Comparison of ENCODE assay signal across 8 cellular contexts in the genomic region with DNA sequence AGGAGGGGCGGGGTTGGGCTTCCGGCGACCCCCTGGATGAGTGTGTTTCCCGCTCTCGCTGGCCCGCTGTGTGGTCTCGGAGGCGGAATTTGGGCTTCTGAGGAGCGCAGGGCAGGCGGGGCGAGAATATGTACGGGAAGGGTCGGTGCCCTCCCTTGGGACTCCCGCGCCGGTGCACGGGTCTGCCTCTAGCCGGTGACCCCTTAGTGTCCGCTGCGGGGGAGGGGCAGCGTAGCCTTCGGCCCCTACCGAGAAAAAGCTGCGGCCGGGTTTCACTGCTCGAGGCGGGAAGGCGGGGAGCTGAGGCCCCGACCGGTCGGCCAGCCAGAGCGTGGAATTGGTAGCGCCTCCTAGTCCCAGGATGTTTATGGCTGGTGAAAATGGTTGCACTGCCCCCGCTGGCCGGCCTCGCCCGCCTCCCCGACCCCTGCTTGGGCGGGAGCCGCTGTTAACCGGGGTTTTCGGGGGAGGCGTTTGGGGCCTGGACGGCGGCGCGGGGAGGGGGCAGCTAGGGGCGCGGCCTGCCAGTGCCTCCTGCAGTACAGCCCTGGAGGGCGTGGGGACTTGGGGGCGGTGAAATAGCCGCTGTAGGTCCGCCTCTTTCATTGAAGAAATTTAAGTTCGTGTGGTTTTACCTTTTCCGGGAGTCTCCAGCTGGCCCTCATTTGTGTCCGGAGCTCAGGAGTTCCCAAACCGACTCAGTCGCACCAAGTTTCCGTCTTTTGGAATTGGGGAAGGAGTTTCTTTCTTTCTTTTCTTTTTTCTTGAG. TPM values are rescaled to one million over a fixed set of nuclear protein-coding genes. Genes with fewer than 3 reads are reported as not detected.
DNase-seq lines count a peak whose midpoint lies in the region; ATAC-seq and TF ChIP-seq lines count a peak whose summit lies in the region.

A gene (plus strand): TSS at position 643 of the 769 bp plus-strand sequence. CDS start 290 bp downstream, outside the sequence.

- peaks cover 36% of the 10 kb centered on the region for H3K36me3 Mint-ChIP-seq in Calu3 (ENCODE audit: insufficient read depth, unreplicated experiment)

- peak within 1 kb of the TSS; percentile 94 for H3K4me3 ChIP-seq in HUES64 (ENCODE audit: low read length)
- H3K4me3 ChIP-seq in OCI-LY7 (ENCODE audit: low read depth, low read length, poor library complexity, severe bottlenecking), result peak within 1 kb of the TSS; percentile 79
- peak within 1 kb of the TSS; percentile 85 for H3K4me3 ChIP-seq in epithelial cell of esophagus (ENCODE audit: low read length)
- peak within 1 kb of the TSS; percentile 92 to 98 for H3K4me3 ChIP-seq in mucosa of rectum (ENCODE audit: low read length in 2 of 2)

- H3K27ac Mint-ChIP-seq in Calu3 (ENCODE audit: unreplicated experiment), result peak within 1 kb of the TSS; percentile 91

- H3K27me3 ChIP-seq in HUES64 (ENCODE audit: insufficient read depth, low read length) (no peaks in the 10 kb centered on the region), mucosa of rectum (ENCODE audit: control insufficient read depth in 2 of 2, insufficient read depth in 2 of 2, low read length in 2 of 2) (no peaks in the 10 kb centered on the region)

- H3K9me3 ChIP-seq in HUES64 (ENCODE audit: insufficient read depth, low read depth, low read length), result no peaks in the 10 kb centered on the region
- H3K9me3 ChIP-seq in OCI-LY7 (ENCODE audit: low read length), result no peaks in the 10 kb centered on the region
- no peaks in the 10 kb centered on the region for H3K9me3 ChIP-seq in mucosa of rectum (ENCODE audit: control insufficient read depth in 2 of 2, low read length in 2 of 2)

- H3K4me1 ChIP-seq in HUES64 (ENCODE audit: insufficient read depth, low read length) (peaks cover 24% of the 10 kb centered on the region), OCI-LY7 (ENCODE audit: insufficient read depth, low read length, poor library complexity, severe bottlenecking) (peaks cover 59% of the 10 kb centered on the region), mucosa of rectum (ENCODE audit: control insufficient read depth in 2 of 2, insufficient read depth in 2 of 2, low read length in 2 of 2) (peaks cover 14 to 19% of the 10 kb centered on the region in 2 donors)

- H3K9ac ChIP-seq in HUES64 (ENCODE audit: low read depth, low read length), result peak within 1 kb of the TSS; percentile 95
- peak within 1 kb of the TSS; percentile 99 to 100 for H3K9ac ChIP-seq in mucosa of rectum (ENCODE audit: low read depth in 1 of 2, low read length in 2 of 2)

- under 1% methylated on average over 59 of the region's 59 CpGs for WGBS in HUES64

- H3K79me2 ChIP-seq in OCI-LY7 (ENCODE audit: insufficient read depth, low read depth, low read length), result peaks cover 48% of the 10 kb centered on the region

- no peaks in the 10 kb centered on the region for H3K27me3 Mint-ChIP-seq in Calu3 (ENCODE audit: unreplicated experiment)

- POLR2A ChIA-PET in OCI-LY7 (lab: Charles Lee), result interaction anchor here (0.7 to 3.5 kb wide), 15 partner anchors 8 to 254 kb away, joined by 3 to 35 read pairs (median 4); a partner anchor contains a TSS

- H3K4me3 Mint-ChIP-seq in Calu3 (ENCODE audit: low read depth, unreplicated experiment), result peak within 1 kb of the TSS; percentile 91

- intact Hi-C loops in Calu3 (cut with micrococcal nuclease; ENCODE audit: unreplicated experiment) (loop anchor here (2.0 to 5.0 kb wide), 2 partner anchors 99 to 143 kb away; no protein-coding TSS in a partner anchor), OCI-LY7 (cut with micrococcal nuclease; ENCODE audit: unreplicated experiment) (loop anchor here (5.0 kb wide), 1 partner anchor 254 kb away; a partner anchor contains a TSS)

- ATAC-seq in GM21447 (IDR thresholded peaks at IDR 0.05; ENCODE audit: unreplicated experiment), result peak; percentile 59

- peak within 1 kb of the TSS; percentile 100 for H3K27ac ChIP-seq in HUES64 (ENCODE audit: low read depth, low read length)
- peak within 1 kb of the TSS; percentile 87 for H3K27ac ChIP-seq in OCI-LY7 (ENCODE audit: low read depth, low read length, poor library complexity, severe bottlenecking)
- peak within 1 kb of the TSS; percentile 99 to 100 for H3K27ac ChIP-seq in mucosa of rectum (ENCODE audit: low read depth in 2 of 2, low read length in 2 of 2)

- DNase-seq in Calu3, result peak; percentile 89
- DNase-seq in OCI-LY7 (ENCODE audit: low spot score), result peak; percentile 92
- peak; percentile 66 for DNase-seq in activated T-cell treated with anti-CD3 and anti-CD28 coated beads for 1 hour (ENCODE audit: low read depth)
- peak; percentile 93 for DNase-seq in epithelial cell of esophagus (ENCODE audit: low read depth)
- peak; percentile 64 to 68 for DNase-seq in stimulated activated CD8-positive, alpha-beta memory T cell treated with anti-CD3 and anti-CD28 coated beads, Interleukin-7, amount 100 ng/mL, for 1 hour (ENCODE audit: low read depth in 2 of 2)

- BruUV-seq in Calu3 (replicated peaks; lab: Mats Ljungman, UMichigan), result no TSS peak
- BruUV-seq in OCI-LY7 (replicated peaks; lab: Mats Ljungman, UMichigan), result no TSS peak

- H3K4me2 ChIP-seq in OCI-LY7 (ENCODE audit: low read length), result peak within 1 kb of the TSS; percentile 92

- peak within 1 kb of the TSS; percentile 40; the same call in 1 of the 2 replicates for H2AFZ ChIP-seq in OCI-LY7 (ENCODE audit: low read length)

- CTCF ChIA-PET in Calu3 (lab: Charles Lee), result interaction anchor here (0.7 to 2.1 kb wide), 7 partner anchors 13 to 486 kb away, joined by 3 to 9 read pairs (median 4); no protein-coding TSS in a partner anchor
- CTCF ChIA-PET in OCI-LY7 (lab: Charles Lee; ENCODE audit: unreplicated experiment), result interaction anchor here (0.7 kb wide), 1 partner anchor 9 kb away, joined by 4 read pairs; no protein-coding TSS in a partner anchor

- no peaks in the 10 kb centered on the region for H3K9me2 ChIP-seq in OCI-LY7 (ENCODE audit: insufficient read depth, low read length)

- H3K4me1 Mint-ChIP-seq in Calu3 (ENCODE audit: low read depth, unreplicated experiment), result peaks cover 33% of the 10 kb centered on the region

- H3K36me3 ChIP-seq in HUES64 (ENCODE audit: insufficient read depth, low read length), result no peaks in the 10 kb centered on the region; the same call in 1 of the 2 replicates
- H3K36me3 ChIP-seq in OCI-LY7 (ENCODE audit: insufficient read depth, low read length), result peaks cover 27% of the 10 kb centered on the region
- no peaks in the 10 kb centered on the region for H3K36me3 ChIP-seq in mucosa of rectum (ENCODE audit: control insufficient read depth in 2 of 2, insufficient read depth in 2 of 2, low read length in 2 of 2)

- peaks cover 28% of the 10 kb centered on the region for H4K20me1 ChIP-seq in OCI-LY7 (ENCODE audit: insufficient read depth, low read length)

- no peaks in the 10 kb centered on the region for H3K9me3 Mint-ChIP-seq in Calu3 (ENCODE audit: low read depth, unreplicated experiment)

- TF ChIP-seq CTCF in Calu3 (IDR thresholded peaks at IDR 0.05; ENCODE audit: unreplicated experiment) (no peak), OCI-LY7 (conservative IDR thresholded peaks at IDR 0.05; ENCODE audit: low read length) (peak; percentile 55), epithelial cell of esophagus (IDR thresholded peaks at IDR 0.05; ENCODE audit: insufficient read depth, low read depth, low read length, missing control alignments) (peak; percentile 16)

RNA-seq across cellular contexts. Expression of the gene that starts here (rescaled TPM):
- total RNA-seq in Calu3 (2022) (120 and 134 TPM in 2 replicates), OCI-LY7 (2022) (71.4 and 91.4 TPM in 2 replicates)
- polyA plus RNA-seq in HUES64 (2013, experiment 1 of 2), result 378 TPM
- polyA plus RNA-seq in HUES64 (2013, experiment 2 of 2), result 401 TPM
- total RNA-seq in OCI-LY7 (2014; rRNA removed; shearing (Covaris generic)), result 53.7 and 56.9 TPM in 2 replicates

Comparison
In these comparisons a context has a peak if more than half of its experiments do, and no peak if none do; other contexts are left out.
1. Peak in every context shown above with its lines: DNase-seq, ATAC-seq, H3K4me3 ChIP-seq and H3K27ac ChIP-seq.